In the genomic region with DNA sequence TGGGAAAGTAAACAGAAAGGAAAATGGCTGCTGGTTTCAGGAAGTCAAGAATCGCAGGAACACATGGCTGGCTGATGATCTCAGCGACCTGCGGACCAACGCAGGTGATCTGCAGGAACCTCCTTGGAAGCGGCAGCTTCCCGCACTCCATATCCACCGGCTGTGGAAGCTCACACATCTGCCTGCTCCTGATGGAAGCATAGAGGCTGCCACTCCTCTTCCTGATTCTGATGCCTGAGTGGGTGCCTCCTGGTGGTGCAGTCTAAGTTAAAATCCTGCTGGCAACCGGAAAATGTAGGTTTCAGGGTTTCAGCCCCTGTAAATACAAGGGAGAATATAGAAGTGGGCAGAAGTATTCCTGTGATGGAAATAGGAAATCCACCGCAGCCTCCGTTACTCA, we compare ENCODE assay signal across 21 cellular contexts.
DNase-seq lines count a peak whose midpoint lies in the region; ATAC-seq and TF ChIP-seq lines count a peak whose summit lies in the region.
"Had no signal": no experiment of that assay in that cellular context is flagged by ENCODE, and none has a peak within 500 bp of the region (broad histone marks: within the 10 kb centered on the region; RNA-seq: fewer than 3 reads in every experiment).

No MANE protein-coding gene starts in this region.

- H4K20me1 ChIP-seq in Karpas-422 (ENCODE audit: insufficient read depth, low read depth, low read length), result no peaks in the 10 kb centered on the region

- peak; percentile 31; the same call in 1 of the 2 replicates for TF ChIP-seq CTCF in A673 (conservative IDR thresholded peaks at IDR 0.05; ENCODE audit: low read depth, low read length)
- TF ChIP-seq CTCF in WTC11 (IDR thresholded peaks at IDR 0.05), result no peak

- CTCF ChIA-PET in A673 (lab: Charles Lee) (no interaction called here), WTC11 (lab: Charles Lee) (interaction anchor here (0.7 to 1.4 kb wide), 2 partner anchors 163 to 550 kb away, joined by 3 read pairs; no protein-coding TSS in a partner anchor)

- H3K27ac Mint-ChIP-seq in WTC11, result no peak overlapping the region

- no TSS peak for BruUV-seq in A673 (replicated peaks; lab: Mats Ljungman, UMichigan)

- H3K4me3 ChIP-seq in A673 (ENCODE audit: low read depth, low read length, poor library complexity, severe bottlenecking), result no peak overlapping the region
- no peak overlapping the region for H3K4me3 ChIP-seq in H7 (ENCODE audit: insufficient read depth, low read depth, low read length)
- H3K4me3 ChIP-seq in Karpas-422 (ENCODE audit: low read length), result no peak overlapping the region
- H3K4me3 ChIP-seq: A549, MG63 had no signal

- H3K36me3 ChIP-seq in A673 (ENCODE audit: insufficient read depth, low read length, poor library complexity, severe bottlenecking) (no peaks in the 10 kb centered on the region), H7 (replicated peaks; ENCODE audit: control insufficient read depth, insufficient read depth, low read length) (no peaks in the 10 kb centered on the region; the same call in 1 of the 2 replicates), Karpas-422 (ENCODE audit: insufficient read depth, low read length) (no peaks in the 10 kb centered on the region)
- H3K36me3 ChIP-seq: MG63 had no signal

- H3K4me2 ChIP-seq in Karpas-422 (ENCODE audit: low read depth, low read length, poor library complexity, severe bottlenecking), result no peak overlapping the region
- H3K4me2 ChIP-seq: A549, KMS-11 had no signal

- H3K4me3 Mint-ChIP-seq in WTC11, result no peak overlapping the region

- no peak overlapping the region for H3K27ac ChIP-seq in A673 (ENCODE audit: low read depth, low read length, poor library complexity, severe bottlenecking)
- no peak overlapping the region for H3K27ac ChIP-seq in Karpas-422 (ENCODE audit: low read length)
- H3K27ac ChIP-seq: A549, C4-2B, KMS-11, RWPE1 had no signal

- no peak overlapping the region for H2AFZ ChIP-seq in Karpas-422 (ENCODE audit: low read length)

- H3K4me1 Mint-ChIP-seq in WTC11, result peaks cover 14% of the 10 kb centered on the region

- ATAC-seq in WTC11, result peak; percentile 78
- ATAC-seq: A549, PC-3 had no signal

- no peaks in the 10 kb centered on the region for H3K9me3 ChIP-seq in A673 (ENCODE audit: low read depth, low read length, poor library complexity, severe bottlenecking)
- H3K9me3 ChIP-seq in Karpas-422 (ENCODE audit: low read length), result no peaks in the 10 kb centered on the region
- H3K9me3 ChIP-seq: A549, Caco-2, MG63 had no signal

- no peaks in the 10 kb centered on the region; the same call in 1 of the 2 replicates for H3K27me3 Mint-ChIP-seq in WTC11 (ENCODE audit: low read depth)

- intact Hi-C loops in A673 (cut with micrococcal nuclease; ENCODE audit: unreplicated experiment), result no loop called here

- no peaks in the 10 kb centered on the region for H3K9me2 ChIP-seq in Karpas-422 (replicated peaks; ENCODE audit: insufficient read depth, low read length)

- H3K9ac ChIP-seq in Karpas-422 (ENCODE audit: low read length), result no peak overlapping the region
- H3K9ac ChIP-seq: KMS-11 had no signal

- H3K4me1 ChIP-seq in A673 (ENCODE audit: insufficient read depth, low read length, poor library complexity, severe bottlenecking), result no peaks in the 10 kb centered on the region
- H3K4me1 ChIP-seq in Karpas-422 (ENCODE audit: low read length), result no peaks in the 10 kb centered on the region
- H3K4me1 ChIP-seq: A549, Caco-2 had no signal

- H3K27me3 ChIP-seq in A673 (replicated peaks; ENCODE audit: insufficient read depth, low read depth, low read length, poor library complexity) (no peaks in the 10 kb centered on the region), H7 (ENCODE audit: control insufficient read depth, insufficient read depth, low read length) (no peaks in the 10 kb centered on the region), Karpas-422 (ENCODE audit: low read length) (no peaks in the 10 kb centered on the region)
- H3K27me3 ChIP-seq: MG63 had no signal

- H3K79me2 ChIP-seq in Karpas-422 (ENCODE audit: low read length), result no peaks in the 10 kb centered on the region

- POLR2A ChIA-PET in A673 (lab: Charles Lee; ENCODE audit: low non-redundant PET) (no interaction called here), WTC11 (lab: Charles Lee) (no interaction called here)

- no peaks in the 10 kb centered on the region for H3K9me3 Mint-ChIP-seq in WTC11

- H3K36me3 Mint-ChIP-seq in WTC11, result no peaks in the 10 kb centered on the region

- DNase-seq in A673 (ENCODE audit: low spot score) (no peak), H7 (peak; percentile 8), WTC11 (ENCODE audit: low spot score) (peak; percentile 17), iPS-NIHi7 (ENCODE audit: extremely low spot score) (peak; percentile 31), Karpas-422 (no peak), NCI-H1048 (lab: John Stamatoyannopoulos, UW) (no peak)
- DNase-seq in activated T-cell treated with anti-CD3 and anti-CD28 coated beads, Interleukin-2, amount 50 U/mL, for 1 hour, result no peak
- no peak for DNase-seq in activated CD4-positive, alpha-beta T cell treated with anti-CD3 and anti-CD28 coated beads for 48 hours
- DNase-seq: Caco-2, EL, HCEC 1CT, MG63, NCI-H1092 treated with DMSO at 0.1 percent for 48 hours, NCI-H1694 treated with DMSO at 0.1 percent for 48 hours, NCI-H446 treated with DMSO at 0.1 percent for 48 hours, NCI-H748 treated with DMSO at 0.1 percent for 48 hours, PC-3 had no signal

TF ChIP-seq in WTC11, 78 proteins besides CTCF, POLR2A, EP300 and RAD21:
- TF ChIP-seq E2F5 (CRISPR knock-in tag; IDR thresholded peaks at IDR 0.05) (no peak), ZBTB21 (CRISPR knock-in tag; IDR thresholded peaks at IDR 0.05; ENCODE audit: borderline replicate concordance) (no peak), USF1 (CRISPR knock-in tag; IDR thresholded peaks at IDR 0.05) (no peak)
- TF ChIP-seq, protein P1, sequence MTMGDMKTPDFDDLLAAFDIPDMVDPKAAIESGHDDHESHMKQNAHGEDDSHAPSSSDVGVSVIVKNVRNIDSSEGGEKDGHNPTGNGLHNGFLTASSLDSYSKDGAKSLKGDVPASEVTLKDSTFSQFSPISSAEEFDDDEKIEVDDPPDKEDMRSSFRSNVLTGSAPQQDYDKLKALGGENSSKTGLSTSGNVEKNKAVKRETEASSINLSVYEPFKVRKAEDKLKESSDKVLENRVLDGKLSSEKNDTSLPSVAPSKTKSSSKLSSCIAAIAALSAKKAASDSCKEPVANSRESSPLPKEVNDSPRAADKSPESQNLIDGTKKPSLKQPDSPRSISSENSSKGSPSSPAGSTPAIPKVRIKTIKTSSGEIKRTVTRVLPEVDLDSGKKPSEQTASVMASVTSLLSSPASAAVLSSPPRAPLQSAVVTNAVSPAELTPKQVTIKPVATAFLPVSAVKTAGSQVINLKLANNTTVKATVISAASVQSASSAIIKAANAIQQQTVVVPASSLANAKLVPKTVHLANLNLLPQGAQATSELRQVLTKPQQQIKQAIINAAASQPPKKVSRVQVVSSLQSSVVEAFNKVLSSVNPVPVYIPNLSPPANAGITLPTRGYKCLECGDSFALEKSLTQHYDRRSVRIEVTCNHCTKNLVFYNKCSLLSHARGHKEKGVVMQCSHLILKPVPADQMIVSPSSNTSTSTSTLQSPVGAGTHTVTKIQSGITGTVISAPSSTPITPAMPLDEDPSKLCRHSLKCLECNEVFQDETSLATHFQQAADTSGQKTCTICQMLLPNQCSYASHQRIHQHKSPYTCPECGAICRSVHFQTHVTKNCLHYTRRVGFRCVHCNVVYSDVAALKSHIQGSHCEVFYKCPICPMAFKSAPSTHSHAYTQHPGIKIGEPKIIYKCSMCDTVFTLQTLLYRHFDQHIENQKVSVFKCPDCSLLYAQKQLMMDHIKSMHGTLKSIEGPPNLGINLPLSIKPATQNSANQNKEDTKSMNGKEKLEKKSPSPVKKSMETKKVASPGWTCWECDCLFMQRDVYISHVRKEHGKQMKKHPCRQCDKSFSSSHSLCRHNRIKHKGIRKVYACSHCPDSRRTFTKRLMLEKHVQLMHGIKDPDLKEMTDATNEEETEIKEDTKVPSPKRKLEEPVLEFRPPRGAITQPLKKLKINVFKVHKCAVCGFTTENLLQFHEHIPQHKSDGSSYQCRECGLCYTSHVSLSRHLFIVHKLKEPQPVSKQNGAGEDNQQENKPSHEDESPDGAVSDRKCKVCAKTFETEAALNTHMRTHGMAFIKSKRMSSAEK (CRISPR knock-in tag; IDR thresholded peaks at IDR 0.05; ENCODE audit: borderline replicate concordance), result no peak
- TF ChIP-seq, protein P2, sequence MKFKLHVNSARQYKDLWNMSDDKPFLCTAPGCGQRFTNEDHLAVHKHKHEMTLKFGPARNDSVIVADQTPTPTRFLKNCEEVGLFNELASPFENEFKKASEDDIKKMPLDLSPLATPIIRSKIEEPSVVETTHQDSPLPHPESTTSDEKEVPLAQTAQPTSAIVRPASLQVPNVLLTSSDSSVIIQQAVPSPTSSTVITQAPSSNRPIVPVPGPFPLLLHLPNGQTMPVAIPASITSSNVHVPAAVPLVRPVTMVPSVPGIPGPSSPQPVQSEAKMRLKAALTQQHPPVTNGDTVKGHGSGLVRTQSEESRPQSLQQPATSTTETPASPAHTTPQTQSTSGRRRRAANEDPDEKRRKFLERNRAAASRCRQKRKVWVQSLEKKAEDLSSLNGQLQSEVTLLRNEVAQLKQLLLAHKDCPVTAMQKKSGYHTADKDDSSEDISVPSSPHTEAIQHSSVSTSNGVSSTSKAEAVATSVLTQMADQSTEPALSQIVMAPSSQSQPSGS (CRISPR knock-in tag; IDR thresholded peaks at IDR 0.05; ENCODE audit: borderline replicate concordance, low read depth), result no peak

Comparison
In these comparisons a context has a peak if more than half of its experiments do, and no peak if none do; other contexts are left out.
1. DNase-seq: peak in H7 (single experiment), WTC11 (single experiment) and iPS-NIHi7 (single experiment); none in A673 (single experiment), Karpas-422 (single experiment), activated T-cell treated with anti-CD3 and anti-CD28 coated beads, Interleukin-2, amount 50 U/mL, for 1 hour (single experiment), activated CD4-positive, alpha-beta T cell treated with anti-CD3 and anti-CD28 coated beads for 48 hours (single experiment) and NCI-H1048 (single experiment).